Comparison of ENCODE assay signal across 9 cellular contexts in the genomic region with DNA sequence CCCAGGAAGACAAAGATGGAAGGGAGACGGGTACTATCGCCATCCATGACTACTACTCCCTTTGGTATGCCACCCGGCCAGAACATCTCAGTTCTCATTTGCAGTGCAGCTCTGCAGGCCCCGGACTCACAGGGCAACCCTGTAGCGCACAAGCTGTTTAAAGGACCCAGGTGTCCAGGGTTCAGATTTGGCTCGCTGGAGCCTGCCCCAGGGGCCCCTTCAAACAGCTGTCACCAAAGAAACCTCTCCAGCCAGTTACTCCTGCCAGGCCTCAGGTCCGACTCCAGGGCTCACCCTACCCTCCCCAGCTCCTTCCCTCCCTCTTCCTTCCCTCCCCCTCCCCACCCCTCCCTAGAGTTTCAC. TPM values are rescaled to one million over a fixed set of nuclear protein-coding genes. Genes with fewer than 3 reads are reported as not detected.
DNase-seq lines count a peak whose midpoint lies in the region; ATAC-seq, FAIRE-seq and TF ChIP-seq lines count a peak whose summit lies in the region.
"Had no signal": no experiment of that assay in that cellular context is flagged by ENCODE, and none has a peak within 500 bp of the region (broad histone marks: within the 10 kb centered on the region; RNA-seq: fewer than 3 reads in every experiment).

No MANE protein-coding gene starts in this region.

- H3K79me2 ChIP-seq in mammary epithelial cell (ENCODE audit: insufficient read depth, low read length), result no peaks in the 10 kb centered on the region

- H3K4me3 Mint-ChIP-seq in nephron, result peak overlapping the region; percentile 26 to 71 (median 37)

- H3K4me1 Mint-ChIP-seq in nephron, result peaks cover 36% of the 10 kb centered on the region

- no TSS peak for BruUV-seq in mammary epithelial cell (replicated peaks; lab: Mats Ljungman, UMichigan)

- dilution Hi-C loops in mammary epithelial cell (cut with HindIII; ENCODE audit: low sequenced_read_pairs), result no loop called here

- no peaks in the 10 kb centered on the region for H3K36me3 ChIP-seq in mammary epithelial cell (ENCODE audit: insufficient read depth, low read length)

- TF ChIP-seq POLR2A in A549 (IDR thresholded peaks at IDR 0.05; ENCODE audit: low read length), result no peak

- H3K4me2 ChIP-seq in A549 (peak overlapping the region; percentile 64; the same call in 2 of the 3 replicates), mammary epithelial cell (ENCODE audit: insufficient read depth, low read depth, low read length) (no peak overlapping the region)

- H3K9me3 ChIP-seq in A549 (no peaks in the 10 kb centered on the region), mammary epithelial cell (replicated peaks; ENCODE audit: insufficient read depth, low read length) (no peaks in the 10 kb centered on the region)

- in situ Hi-C loops in mammary epithelial cell (cut with MboI; ENCODE audit: low sequenced_read_pairs in 2 of 2), result no loop called here

- TF ChIP-seq EP300 in A549 (IDR thresholded peaks at IDR 0.05), result no peak

- H3K27me3 Mint-ChIP-seq in nephron (ENCODE audit: low read depth), result no peaks in the 10 kb centered on the region

- peak overlapping the region in 1 of 2 experiments; percentile 84; a peak in 4 of 6 replicates for H3K27ac ChIP-seq in A549
- no peak overlapping the region for H3K27ac ChIP-seq in mammary epithelial cell (ENCODE audit: insufficient read depth, low read depth, low read length)

- no peaks in the 10 kb centered on the region for H4K20me1 ChIP-seq in mammary epithelial cell (ENCODE audit: insufficient read depth, low read length)

- DNase-seq in A549 (ENCODE audit: low read depth in 1 of 2, low spot score in 1 of 2), result no peak
- DNase-seq in Jurkat, Clone E6-1 (ENCODE audit: low read depth, low spot score), result no peak
- DNase-seq in mammary epithelial cell, result no peak
- no peak for DNase-seq in GOT3 (lab: John Stamatoyannopoulos, UW)
- no peak for DNase-seq in NCI-H1436 treated with DMSO at 0.1 percent for 48 hours (lab: John Stamatoyannopoulos, UW)

- intact Hi-C loops in mammary epithelial cell (cut with micrococcal nuclease), result no loop called here

- ATAC-seq in A549 (no peak), GM21723 (IDR thresholded peaks at IDR 0.05; ENCODE audit: unreplicated experiment) (no peak), GM19455 (IDR thresholded peaks at IDR 0.05; ENCODE audit: unreplicated experiment) (no peak)

- FAIRE-seq in A549 (lab: Jason Lieb, UNC), result no peak

- WGBS in A549 (ENCODE audit: missing lambda C conversion rate), result 84% methylated on average over 7 of the region's 7 CpGs
- WGBS in mammary epithelial cell (ENCODE audit: low coverage, missing lambda C conversion rate), result 32% methylated on average over 5 of the region's 7 CpGs

- no peak overlapping the region for H3K9ac ChIP-seq in mammary epithelial cell (ENCODE audit: insufficient read depth, low read length)

- H3K4me1 ChIP-seq in A549 (peaks cover 29% of the 10 kb centered on the region), mammary epithelial cell (ENCODE audit: insufficient read depth, low read length) (peaks cover 23% of the 10 kb centered on the region)

- H3K27me3 ChIP-seq in mammary epithelial cell (ENCODE audit: insufficient read depth, low read length), result no peaks in the 10 kb centered on the region

- no peaks in the 10 kb centered on the region for H3K36me3 Mint-ChIP-seq in nephron (ENCODE audit: low read depth)

- TF ChIP-seq CTCF in A549 (IDR thresholded peaks at IDR 0.05), result no peak
- no peak for TF ChIP-seq CTCF in mammary epithelial cell (conservative IDR thresholded peaks at IDR 0.05 in 1 of 2, IDR thresholded peaks at IDR 0.05 in 1 of 2; ENCODE audit: extremely low read depth in 1 of 2, insufficient read depth in 1 of 2, low read depth in 1 of 2, low read length in 2 of 2)
- no peak for TF ChIP-seq CTCF in nephron (IDR thresholded peaks at IDR 0.05; ENCODE audit: unreplicated experiment in 3 of 3)

- peak overlapping the region; percentile 88 for H2AFZ ChIP-seq in mammary epithelial cell (ENCODE audit: low read depth, low read length)

- no peaks in the 10 kb centered on the region for H3K9me3 Mint-ChIP-seq in nephron

- POLR2A ChIA-PET in A549 (lab: Yijun Ruan, JAX), result no interaction called here

- no peak for TF ChIP-seq RAD21 in A549 (conservative IDR thresholded peaks at IDR 0.05 in 1 of 2, IDR thresholded peaks at IDR 0.05 in 1 of 2)

- CTCF ChIA-PET in A549 (lab: Yijun Ruan, JAX), result interaction anchor here (0.6 to 1.3 kb wide), 4 partner anchors 60 to 213 kb away, joined by 3 to 5 read pairs (median 4); no protein-coding TSS in a partner anchor
- CTCF ChIA-PET in mammary epithelial cell (lab: Charles Lee; ENCODE audit: low non-redundant PET), result no interaction called here

- H3K27ac Mint-ChIP-seq in nephron, result peak overlapping the region; percentile 93 to 99 (median 98)

- H3K4me3 ChIP-seq in A549 (no peak overlapping the region), mammary epithelial cell (replicated peaks in 1 of 3; ENCODE audit: insufficient read depth in 1 of 3, low read depth in 2 of 3, low read length in 3 of 3) (no peak overlapping the region)
- H3K4me3 ChIP-seq in Jurkat, Clone E6-1 (ENCODE audit: low read length), result peak overlapping the region; percentile 2

TF ChIP-seq in A549, 52 proteins besides CTCF, POLR2A, EP300 and RAD21:
- TF ChIP-seq NFE2L2 (conservative IDR thresholded peaks at IDR 0.05; ENCODE audit: low read length) (no peak), MAFK (IDR thresholded peaks at IDR 0.05; ENCODE audit: partially characterized antibody) (no peak)

RNA-seq across cellular contexts. Expression of a gene that starts 5.5 kb away (rescaled TPM):
- polyA plus RNA-seq in A549 (2011; rRNA removed) (53.7 and 99.3 TPM in 2 replicates), A549 (2017; fragmentation: RNase III; extraction: RNeasy Plus Mini Kit Qiagen cat#74134 plus additional on column Dnase treatment) (83.4 to 87.8 TPM (median 84.8 TPM) in 3 replicates), mammary epithelial cell (85.5 TPM)
- 49.8 and 54.8 TPM in 2 replicates for polyA plus RNA-seq in A549 (2012; cell fraction: cytosol; rRNA removed)
- polyA plus RNA-seq in A549 (2012; cell fraction: nucleus; rRNA removed), result 130 and 190 TPM in 2 replicates
- 170 and 183 TPM in 2 replicates for polyA minus RNA-seq in A549 (2011; rRNA and poly(A)+ RNA removed)
- polyA plus RNA-seq in Jurkat, Clone E6-1 (2012; ENCODE audit: insufficient read depth, insufficient read length), result 113 TPM
- 100 to 1,000 TPM; 178 to 187 TPM for total RNA-seq in mammary epithelial cell
- polyA minus RNA-seq in mammary epithelial cell, result 298 TPM

RNA-seq across cellular contexts. Expression of a gene that starts 23.1 kb away (rescaled TPM):
- polyA plus RNA-seq in A549 (2011; rRNA removed) (0.74 and 0.97 TPM in 2 replicates), A549 (2017; fragmentation: RNase III; extraction: RNeasy Plus Mini Kit Qiagen cat#74134 plus additional on column Dnase treatment) (0.29 to 0.66 TPM (median 0.58 TPM) in 3 replicates), mammary epithelial cell (0.12 TPM)
- 0.98 and 1.5 TPM in 2 replicates for polyA plus RNA-seq in A549 (2012; cell fraction: cytosol; rRNA removed)
- 2.1 TPM in 2 replicates for polyA plus RNA-seq in A549 (2012; cell fraction: nucleus; rRNA removed)
- polyA minus RNA-seq in A549 (2011; rRNA and poly(A)+ RNA removed), result 0.68 and 1.1 TPM in 2 replicates
- polyA plus RNA-seq in Jurkat, Clone E6-1 (2012; ENCODE audit: insufficient read depth, insufficient read length), result 10.9 TPM
- total RNA-seq in mammary epithelial cell, result under 1 TPM in 1 of 2 donors, not detected in 1; 0.14 TPM
- polyA minus RNA-seq in mammary epithelial cell, result not detected

RNA-seq across cellular contexts. Expression of a gene that starts 34.6 kb away (rescaled TPM):
- polyA plus RNA-seq in A549 (2011; rRNA removed), result 0.70 and 1.4 TPM in 2 replicates
- 0.34 TPM in 2 replicates for polyA plus RNA-seq in A549 (2012; cell fraction: cytosol; rRNA removed)
- polyA plus RNA-seq in A549 (2012; cell fraction: nucleus; rRNA removed), result 2.7 and 3.5 TPM in 2 replicates
- 0.28 to 0.36 TPM (median 0.34 TPM) in 3 replicates for polyA plus RNA-seq in A549 (2017; fragmentation: RNase III; extraction: RNeasy Plus Mini Kit Qiagen cat#74134 plus additional on column Dnase treatment)
- 0.95 and 2.0 TPM in 2 replicates for polyA minus RNA-seq in A549 (2011; rRNA and poly(A)+ RNA removed)
- 6.0 TPM for polyA plus RNA-seq in Jurkat, Clone E6-1 (2012; ENCODE audit: insufficient read depth, insufficient read length)
- not detected for total RNA-seq in mammary epithelial cell
- polyA plus RNA-seq in mammary epithelial cell, result not detected
- polyA minus RNA-seq in mammary epithelial cell, result not detected
- total RNA-seq: H4 had no signal

RNA-seq across cellular contexts. Expression of a gene that starts 44.5 kb away (rescaled TPM):
- polyA plus RNA-seq in A549 (2011; rRNA removed) (162 and 176 TPM in 2 replicates), A549 (2017; fragmentation: RNase III; extraction: RNeasy Plus Mini Kit Qiagen cat#74134 plus additional on column Dnase treatment) (100 to 108 TPM (median 104 TPM) in 3 replicates), mammary epithelial cell (62.7 TPM)
- polyA plus RNA-seq in A549 (2012; cell fraction: cytosol; rRNA removed), result 82.7 and 85.6 TPM in 2 replicates
- polyA plus RNA-seq in A549 (2012; cell fraction: nucleus; rRNA removed), result 293 and 335 TPM in 2 replicates
- polyA minus RNA-seq in A549 (2011; rRNA and poly(A)+ RNA removed), result 90.2 and 92.1 TPM in 2 replicates
- 91.1 TPM for polyA plus RNA-seq in Jurkat, Clone E6-1 (2012; ENCODE audit: insufficient read depth, insufficient read length)
- total RNA-seq in mammary epithelial cell, result 10 to 100 TPM; 29.5 to 84.2 TPM
- polyA minus RNA-seq in mammary epithelial cell, result 80.8 TPM

RNA-seq across cellular contexts. Expression of a gene that starts 50.3 kb away (rescaled TPM):
- polyA plus RNA-seq in A549 (2011; rRNA removed) (36.5 and 41.3 TPM in 2 replicates), A549 (2017; fragmentation: RNase III; extraction: RNeasy Plus Mini Kit Qiagen cat#74134 plus additional on column Dnase treatment) (15.3 to 19.5 TPM (median 18.8 TPM) in 3 replicates), mammary epithelial cell (20.3 TPM)
- polyA plus RNA-seq in A549 (2012; cell fraction: cytosol; rRNA removed), result 12.5 and 15.3 TPM in 2 replicates
- polyA plus RNA-seq in A549 (2012; cell fraction: nucleus; rRNA removed), result 25.8 and 45.8 TPM in 2 replicates
- 11.0 and 14.1 TPM in 2 replicates for polyA minus RNA-seq in A549 (2011; rRNA and poly(A)+ RNA removed)
- 59.8 TPM for polyA plus RNA-seq in Jurkat, Clone E6-1 (2012; ENCODE audit: insufficient read depth, insufficient read length)
- total RNA-seq in mammary epithelial cell, result 10 to 100 TPM; 14.8 to 34.8 TPM
- 40.3 TPM for polyA minus RNA-seq in mammary epithelial cell
